8 cellular contexts compared by ENCODE assay signal in the genomic region with DNA sequence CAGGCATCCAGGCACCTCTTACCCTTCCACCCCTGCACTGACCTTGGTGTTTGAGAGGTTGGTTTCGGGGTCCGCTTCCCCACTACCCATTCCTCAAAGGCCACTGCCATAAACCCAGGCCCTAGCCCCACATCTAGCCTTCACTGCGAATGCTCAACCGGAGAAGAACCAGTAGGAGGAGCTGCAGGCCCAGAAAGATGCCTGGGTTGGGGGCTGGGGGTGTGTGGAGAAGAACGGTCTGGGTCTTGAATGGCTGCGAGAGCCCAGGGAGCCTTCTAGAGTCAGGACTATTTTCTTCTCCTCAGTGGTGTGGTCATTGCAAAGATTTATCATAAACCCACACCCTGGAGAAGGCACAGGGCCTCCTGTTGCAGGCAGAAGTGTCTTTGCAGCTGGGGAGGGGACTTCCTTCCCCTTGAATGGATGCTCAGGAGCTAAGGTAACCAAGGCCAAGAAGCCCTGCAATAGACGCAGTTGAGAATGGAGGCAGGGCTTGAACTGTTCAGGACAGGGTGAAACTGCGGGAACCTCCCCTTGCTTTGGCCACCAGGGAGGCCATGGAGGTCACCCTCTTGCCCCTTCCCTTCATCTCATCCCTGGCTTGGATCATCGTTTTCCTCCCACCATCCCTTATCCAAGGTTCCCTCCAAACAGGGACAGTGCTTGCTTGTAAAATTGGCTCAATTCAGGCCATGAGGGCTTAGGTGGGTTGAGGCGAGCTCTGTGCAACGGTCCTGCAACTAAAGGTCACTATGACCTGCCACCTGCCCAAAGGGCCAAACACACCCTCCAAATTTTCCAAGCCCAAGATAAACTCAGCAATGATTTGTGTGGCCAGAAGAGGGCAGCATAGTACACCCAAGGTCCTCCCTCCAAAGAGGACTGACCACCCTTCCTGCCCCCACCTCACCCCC. TPM values are rescaled to one million over a fixed set of nuclear protein-coding genes. Genes with fewer than 3 reads are reported as not detected.
DNase-seq lines count a peak whose midpoint lies in the region; ATAC-seq and TF ChIP-seq lines count a peak whose summit lies in the region.

No MANE protein-coding gene starts in this region.

- ATAC-seq in lower lobe of right lung, result peak; percentile 55 to 65
- no peak for ATAC-seq in HG02884 (IDR thresholded peaks at IDR 0.05; ENCODE audit: unreplicated experiment)
- ATAC-seq in GM18909 (IDR thresholded peaks at IDR 0.05; ENCODE audit: poor library complexity, unreplicated experiment), result no peak

- no peaks in the 10 kb centered on the region for H3K36me3 ChIP-seq in lower lobe of right lung

- no peak overlapping the region for H3K27ac ChIP-seq in lower lobe of right lung

- H3K9me3 ChIP-seq in lower lobe of right lung, result no peaks in the 10 kb centered on the region

- no peaks in the 10 kb centered on the region for H3K4me1 ChIP-seq in lower lobe of right lung

- peak; percentile 69 for TF ChIP-seq CTCF in GM12872 (IDR thresholded peaks at IDR 0.05; ENCODE audit: insufficient read depth, low read depth, low read length)
- peak; percentile 46 for TF ChIP-seq CTCF in cardiac fibroblast (IDR thresholded peaks at IDR 0.05; ENCODE audit: low read depth, low read length)
- peak; percentile 62 for TF ChIP-seq CTCF in lower lobe of right lung (IDR thresholded peaks at IDR 0.05)

- no peak overlapping the region for H3K4me3 ChIP-seq in cardiac fibroblast (replicated peaks in 1 of 2; ENCODE audit: low read depth in 2 of 2, low read length in 2 of 2)
- H3K4me3 ChIP-seq in lower lobe of right lung, result no peak overlapping the region

- intact Hi-C loops in lower lobe of right lung (cut with DNase I), result no loop called here

- DNase-seq in AG20443 (ENCODE audit: low spot score) (peak; percentile 70), NCI-H774 (lab: John Stamatoyannopoulos, UW) (peak; percentile 33), cardiac fibroblast (ENCODE audit: low read depth in 2 of 2) (peak; percentile 23 to 39), lower lobe of right lung (no peak)
- DNase-seq in activated effector memory CD4-positive, alpha-beta T cell treated with Interleukin-2 at 50 U/mL for 16 hours, result no peak

- H3K27me3 ChIP-seq in lower lobe of right lung (ENCODE audit: low read depth), result no peaks in the 10 kb centered on the region

RNA-seq across cellular contexts. Expression of a gene that starts 20.9 kb away (rescaled TPM):
- total RNA-seq in lower lobe of right lung, result 24.3 TPM

Comparison
In these comparisons a context has a peak if more than half of its experiments do, and no peak if none do; other contexts are left out.
1. DNase-seq: peak in AG20443 (single experiment), NCI-H774 (single experiment) and cardiac fibroblast (2 of 2); none in lower lobe of right lung (single experiment) and activated effector memory CD4-positive, alpha-beta T cell treated with Interleukin-2 at 50 U/mL for 16 hours (single experiment).
2. ATAC-seq: peak in lower lobe of right lung (2 of 2); none in HG02884 (single experiment) and GM18909 (single experiment).
3. Peak in every context shown above with its lines, with median percentiles within 50 percentile points of each other: CTCF ChIP-seq.